1 cellular context compared by ENCODE assay signal in genomic region chr22:17586831-17587440, GRCh38.
A peak's percentile ranks its signal among the peaks of the same experiment; 100 is the strongest.
TF ChIP-seq lines count a peak whose summit lies in the region.

No MANE protein-coding gene starts in this region.

TF ChIP-seq in K562, 482 proteins besides CTCF, POLR2A, EP300 and RAD21 (continued from another document):
- TF ChIP-seq PKNOX1 (IDR thresholded peaks at IDR 0.05), result 0 out of 2 replicates have a peak, but pooled peaks have one; percentile 7
